Comparison of ENCODE assay signal across 20 cellular contexts in genomic region chr6:35638679-35639078, GRCh38. TPM values are rescaled to one million over a fixed set of nuclear protein-coding genes. Genes with fewer than 3 reads are reported as not detected.
DNase-seq lines count a peak whose midpoint lies in the region; ATAC-seq and TF ChIP-seq lines count a peak whose summit lies in the region.
"Had no signal": no experiment of that assay in that cellular context is flagged by ENCODE, and none has a peak within 500 bp of the region (broad histone marks: within the 10 kb centered on the region; RNA-seq: fewer than 3 reads in every experiment).

No MANE protein-coding gene starts in this region.

- DNase-seq in activated CD4-positive, alpha-beta T cell treated with anti-CD3 and anti-CD28 coated beads for 36 hours, result no peak
- no peak for DNase-seq in activated CD4-positive, alpha-beta T cell treated with anti-CD3 and anti-CD28 coated beads, Interleukin-2, amount 50 U/mL, for 48 hours
- no peak for DNase-seq in CD4-positive, alpha-beta T cell
- DNase-seq in activated naive CD8-positive, alpha-beta T cell treated with anti-CD3 and anti-CD28 coated beads for 36 hours, result no peak
- DNase-seq in naive thymus-derived CD4-positive, alpha-beta T cell, result no peak
- DNase-seq in uterus, result no peak
- DNase-seq: 8988T; BE2C; CD8-positive, alpha-beta memory T cell; DMS79; GOT3; KBM-7; NCI-H1436; NCI-H2029; NCI-H2171; NCI-H446; OCI-M1; RPMI8226 had no signal

- no peaks in the 10 kb centered on the region for H3K9me3 ChIP-seq in CD4-positive, alpha-beta T cell (ENCODE audit: control insufficient read depth, low read length)
- no peaks in the 10 kb centered on the region for H3K9me3 ChIP-seq in naive thymus-derived CD4-positive, alpha-beta T cell (ENCODE audit: control insufficient read depth in 2 of 3, low read length in 3 of 3)
- H3K9me3 ChIP-seq in uterus, result no peaks in the 10 kb centered on the region
- H3K9me3 ChIP-seq: BE2C had no signal

- no peak overlapping the region for H3K4me3 ChIP-seq in naive thymus-derived CD4-positive, alpha-beta T cell (ENCODE audit: low read length)
- H3K4me3 ChIP-seq in uterus, result no peak overlapping the region

- ATAC-seq in activated CD4-positive, alpha-beta T cell treated with anti-CD3 and anti-CD28 coated beads for 36 hours, result no peak
- no peak for ATAC-seq in CD4-positive, alpha-beta T cell (ENCODE audit: poor library complexity)
- no peak for ATAC-seq in naive thymus-derived CD4-positive, alpha-beta T cell
- ATAC-seq in GM18907 (IDR thresholded peaks at IDR 0.05; ENCODE audit: unreplicated experiment) (no peak), GM18873 (IDR thresholded peaks at IDR 0.05; ENCODE audit: low FRiP score, unreplicated experiment) (no peak)

- H3K36me3 ChIP-seq in naive thymus-derived CD4-positive, alpha-beta T cell (ENCODE audit: control insufficient read depth in 2 of 3, insufficient read depth in 3 of 3, low read length in 3 of 3), result peaks cover 16 to 51% (median 17%) of the 10 kb centered on the region in 3 experiments
- no peaks in the 10 kb centered on the region for H3K36me3 ChIP-seq in uterus

- H3K36me3 Mint-ChIP-seq in activated CD4-positive, alpha-beta T cell treated with anti-CD3 and anti-CD28 coated beads for 36 hours (ENCODE audit: low read depth), result peaks cover 56% of the 10 kb centered on the region
- H3K36me3 Mint-ChIP-seq in CD4-positive, alpha-beta T cell (ENCODE audit: low read depth), result peaks cover 94% of the 10 kb centered on the region
- H3K36me3 Mint-ChIP-seq in activated naive CD8-positive, alpha-beta T cell treated with anti-CD3 and anti-CD28 coated beads for 36 hours, result peaks cover 35% of the 10 kb centered on the region
- peaks cover 8 to 57% (median 36%) of the 10 kb centered on the region in 5 donors for H3K36me3 Mint-ChIP-seq in naive thymus-derived CD4-positive, alpha-beta T cell

- no peaks in the 10 kb centered on the region for H3K27me3 Mint-ChIP-seq in activated CD4-positive, alpha-beta T cell treated with anti-CD3 and anti-CD28 coated beads for 36 hours
- no peaks in the 10 kb centered on the region for H3K27me3 Mint-ChIP-seq in CD4-positive, alpha-beta T cell
- no peaks in the 10 kb centered on the region for H3K27me3 Mint-ChIP-seq in activated naive CD8-positive, alpha-beta T cell treated with anti-CD3 and anti-CD28 coated beads for 36 hours
- no peaks in the 10 kb centered on the region for H3K27me3 Mint-ChIP-seq in naive thymus-derived CD4-positive, alpha-beta T cell
- H3K27me3 Mint-ChIP-seq: CD8-positive, alpha-beta memory T cell had no signal

- no peak overlapping the region for H3K4me3 Mint-ChIP-seq in activated CD4-positive, alpha-beta T cell treated with anti-CD3 and anti-CD28 coated beads for 36 hours
- no peak overlapping the region for H3K4me3 Mint-ChIP-seq in CD4-positive, alpha-beta T cell
- H3K4me3 Mint-ChIP-seq in activated naive CD8-positive, alpha-beta T cell treated with anti-CD3 and anti-CD28 coated beads for 36 hours, result no peak overlapping the region
- peak overlapping the region in 3 of 10 donors; percentile 30 to 39 (median 37) for H3K4me3 Mint-ChIP-seq in naive thymus-derived CD4-positive, alpha-beta T cell

- H3K4me1 Mint-ChIP-seq in activated CD4-positive, alpha-beta T cell treated with anti-CD3 and anti-CD28 coated beads for 36 hours, result peaks cover 47% of the 10 kb centered on the region
- peaks cover 66% of the 10 kb centered on the region for H3K4me1 Mint-ChIP-seq in CD4-positive, alpha-beta T cell (ENCODE audit: low read depth)
- H3K4me1 Mint-ChIP-seq in activated naive CD8-positive, alpha-beta T cell treated with anti-CD3 and anti-CD28 coated beads for 36 hours, result peaks cover 60% of the 10 kb centered on the region
- peaks cover 21 to 72% (median 71%) of the 10 kb centered on the region in 7 donors for H3K4me1 Mint-ChIP-seq in naive thymus-derived CD4-positive, alpha-beta T cell

- H3K27ac ChIP-seq in CD4-positive, alpha-beta T cell (ENCODE audit: low read depth, low read length), result no peak overlapping the region
- H3K27ac ChIP-seq in naive thymus-derived CD4-positive, alpha-beta T cell (ENCODE audit: low read depth, low read length), result peak overlapping the region; percentile 7
- no peak overlapping the region for H3K27ac ChIP-seq in uterus

- POLR2A ChIA-PET in activated CD4-positive, alpha-beta T cell treated with anti-CD3 and anti-CD28 coated beads for 36 hours (lab: Charles Lee), result no interaction called here
- POLR2A ChIA-PET in CD4-positive, alpha-beta T cell (lab: Charles Lee), result interaction anchor here (1.0 to 1.1 kb wide), 2 partner anchors 26 to 98 kb away, joined by 3 read pairs; partner anchors contain the start of gene ARMC12
- POLR2A ChIA-PET in naive thymus-derived CD4-positive, alpha-beta T cell (lab: Charles Lee), result interaction anchor here (0.9 to 1.3 kb wide), 3 partner anchors 8 to 38 kb away, joined by 3 to 4 read pairs (median 3); no protein-coding TSS in a partner anchor

- TF ChIP-seq POLR2A in uterus (IDR thresholded peaks at IDR 0.05), result no peak

- CTCF ChIA-PET in activated CD4-positive, alpha-beta T cell treated with anti-CD3 and anti-CD28 coated beads for 36 hours (lab: Charles Lee), result interaction anchor here (0.6 to 1.8 kb wide), 7 partner anchors 12 to 98 kb away, joined by 3 to 18 read pairs (median 3); partner anchors contain the start of gene ARMC12
- CTCF ChIA-PET in CD4-positive, alpha-beta T cell (lab: Charles Lee), result interaction anchor here (1.1 to 2.7 kb wide), 4 partner anchors 9 to 98 kb away, joined by 3 to 9 read pairs (median 6); partner anchors contain the start of gene ARMC12
- CTCF ChIA-PET in naive thymus-derived CD4-positive, alpha-beta T cell (lab: Charles Lee), result interaction anchor here (2.8 kb wide), 1 partner anchor 98 kb away, joined by 16 read pairs; the partner anchor contains the start of gene ARMC12

- H3K27me3 ChIP-seq in CD4-positive, alpha-beta T cell (ENCODE audit: control insufficient read depth, insufficient read depth, low read length), result no peaks in the 10 kb centered on the region
- no peaks in the 10 kb centered on the region for H3K27me3 ChIP-seq in naive thymus-derived CD4-positive, alpha-beta T cell (ENCODE audit: control insufficient read depth in 2 of 2, insufficient read depth in 2 of 2, low read length in 2 of 2)
- no peaks in the 10 kb centered on the region for H3K27me3 ChIP-seq in uterus
- H3K27me3 ChIP-seq: BE2C had no signal

- intact Hi-C loops in activated CD4-positive, alpha-beta T cell treated with anti-CD3 and anti-CD28 coated beads for 36 hours (cut with DNase I, micrococcal nuclease), result no loop called here
- intact Hi-C loops in CD4-positive, alpha-beta T cell (cut with DNase I, micrococcal nuclease), result no loop called here
- intact Hi-C loops in naive thymus-derived CD4-positive, alpha-beta T cell (cut with micrococcal nuclease), result loop anchor here (1.0 to 5.0 kb wide), 2 partner anchors 9 to 39 kb away; no protein-coding TSS in a partner anchor
- intact Hi-C loops in uterus (cut with DNase I; ENCODE audit: low total_unique reads), result no loop called here

- TF ChIP-seq CTCF in CD4-positive, alpha-beta T cell (IDR thresholded peaks at IDR 0.05), result no peak
- TF ChIP-seq CTCF in uterus (IDR thresholded peaks at IDR 0.05), result no peak

- H3K9me3 Mint-ChIP-seq in activated CD4-positive, alpha-beta T cell treated with anti-CD3 and anti-CD28 coated beads for 36 hours (ENCODE audit: low read depth), result no peaks in the 10 kb centered on the region
- no peaks in the 10 kb centered on the region for H3K9me3 Mint-ChIP-seq in CD4-positive, alpha-beta T cell
- H3K9me3 Mint-ChIP-seq in activated naive CD8-positive, alpha-beta T cell treated with anti-CD3 and anti-CD28 coated beads for 36 hours, result no peaks in the 10 kb centered on the region
- peaks cover 0 to 2% (median 0%) of the 10 kb centered on the region in 11 donors for H3K9me3 Mint-ChIP-seq in naive thymus-derived CD4-positive, alpha-beta T cell
- H3K9me3 Mint-ChIP-seq: CD8-positive, alpha-beta memory T cell had no signal

- H3K27ac Mint-ChIP-seq in activated CD4-positive, alpha-beta T cell treated with anti-CD3 and anti-CD28 coated beads for 36 hours, result peak overlapping the region; percentile 25
- H3K27ac Mint-ChIP-seq in CD4-positive, alpha-beta T cell, result peak overlapping the region; percentile 81
- H3K27ac Mint-ChIP-seq in activated naive CD8-positive, alpha-beta T cell treated with anti-CD3 and anti-CD28 coated beads for 36 hours, result peak overlapping the region; percentile 25
- peak overlapping the region in 8 of 9 donors; percentile 27 to 86 (median 70) for H3K27ac Mint-ChIP-seq in naive thymus-derived CD4-positive, alpha-beta T cell

- H3K4me1 ChIP-seq in naive thymus-derived CD4-positive, alpha-beta T cell (ENCODE audit: control insufficient read depth in 2 of 2, insufficient read depth in 2 of 2, low read length in 2 of 2), result peaks cover 5 to 42% of the 10 kb centered on the region in 2 donors
- H3K4me1 ChIP-seq in uterus, result no peaks in the 10 kb centered on the region
- H3K4me1 ChIP-seq: BE2C had no signal

RNA-seq across cellular contexts. Expression of gene FKBP5, which starts 50.0 kb away (rescaled TPM):
- 100 to 1,000 TPM; 140 to 141 TPM for total RNA-seq in activated CD4-positive, alpha-beta T cell treated with anti-CD3 and anti-CD28 coated beads for 36 hours
- 10 to 100 TPM; 72.6 to 75.9 TPM for total RNA-seq in CD4-positive, alpha-beta T cell
- total RNA-seq in activated naive CD8-positive, alpha-beta T cell treated with anti-CD3 and anti-CD28 coated beads for 36 hours, result 100 to 1,000 TPM; 110 TPM
- 10 to 100 TPM; 56.7 to 83.3 (median 79.4) TPM for total RNA-seq in naive thymus-derived CD4-positive, alpha-beta T cell
- 100 to 1,000 TPM; 101 to 324 TPM for polyA plus RNA-seq in naive thymus-derived CD4-positive, alpha-beta T cell
- total RNA-seq in uterus, result 100 to 1,000 TPM in 2 of 4 donors, 10 to 100 TPM in 2; 35.1 to 197 (median 84.5) TPM

Comparison
In these comparisons a context has a peak if more than half of its experiments do, and no peak if none do; other contexts are left out.
1. H3K27ac Mint-ChIP-seq: peak in every context shown above with its lines; median percentile 81 in CD4-positive, alpha-beta T cell; 70 in naive thymus-derived CD4-positive, alpha-beta T cell; 25 in activated CD4-positive, alpha-beta T cell treated with anti-CD3 and anti-CD28 coated beads for 36 hours; 25 in activated naive CD8-positive, alpha-beta T cell treated with anti-CD3 and anti-CD28 coated beads for 36 hours.
2. intact Hi-C loops: an anchor here in naive thymus-derived CD4-positive, alpha-beta T cell (1.0 to 5.0 kb wide); none called in activated CD4-positive, alpha-beta T cell treated with anti-CD3 and anti-CD28 coated beads for 36 hours, CD4-positive, alpha-beta T cell and uterus.